ENCODE assay signal across 21 cellular contexts in the genomic region with DNA sequence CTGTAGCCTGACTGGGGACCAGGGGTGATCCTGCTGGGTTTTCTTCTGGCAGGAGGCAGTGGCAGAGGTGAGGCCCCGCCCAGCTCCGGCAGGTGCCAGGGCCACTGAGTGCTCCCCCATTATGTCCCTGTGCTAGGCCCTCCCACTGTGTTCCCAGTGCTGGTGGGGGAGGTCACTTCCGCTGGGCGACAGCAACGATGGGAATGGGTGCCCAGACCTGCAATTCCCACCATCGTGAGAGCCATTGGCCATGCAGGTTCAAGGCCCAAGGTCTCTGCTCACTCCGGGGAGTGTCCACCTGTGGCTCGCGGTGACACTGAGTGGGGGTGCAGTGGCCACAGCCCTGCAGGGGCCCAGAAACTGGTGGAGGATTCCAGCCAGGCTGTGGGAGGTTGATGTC.
DNase-seq lines count a peak whose midpoint lies in the region; ATAC-seq and TF ChIP-seq lines count a peak whose summit lies in the region.
"Had no signal": no experiment of that assay in that cellular context is flagged by ENCODE, and none has a peak within 500 bp of the region (broad histone marks: within the 10 kb centered on the region; RNA-seq: fewer than 3 reads in every experiment).

No MANE protein-coding gene starts in this region.

- no peak for TF ChIP-seq CTCF in heart right ventricle (IDR thresholded peaks at IDR 0.05)
- TF ChIP-seq CTCF in osteocyte (IDR thresholded peaks at IDR 0.05) = no peak
- no peak for TF ChIP-seq CTCF in dorsolateral prefrontal cortex (IDR thresholded peaks at IDR 0.05 in 54 of 56, conservative IDR thresholded peaks at IDR 0.05 in 2 of 56; ENCODE audit: low read depth in 1 of 56, partially characterized antibody in 56 of 56)

- WGBS in heart right ventricle, 2 donors = 82 to 83% methylated on average over 9 of the region's 9 CpGs
- 93% methylated on average over 9 of the region's 9 CpGs for WGBS in ectodermal cell, 2 experiments

- H3K4me3 ChIP-seq in heart right ventricle (no peak overlapping the region), ectodermal cell (ENCODE audit: insufficient read depth, low read depth, low read length) (no peak overlapping the region), dorsolateral prefrontal cortex (no peak overlapping the region)
- H3K4me3 ChIP-seq: GM23248, SK-N-MC had no signal

- H3K9me3 ChIP-seq in heart right ventricle (no peaks in the 10 kb centered on the region), ectodermal cell (ENCODE audit: control insufficient read depth, low read length) (no peaks in the 10 kb centered on the region)

- intact Hi-C loops in Right ventricle myocardium inferior (cut with DNase I) (no loop called here), heart right ventricle (cut with DNase I) (no loop called here), dorsolateral prefrontal cortex (cut with DNase I) (no loop called here)

- ATAC-seq in Right ventricle myocardium inferior (no peak), heart right ventricle (no peak)

- H3K36me3 ChIP-seq in heart right ventricle (peaks cover 0 to 74% (median 5%) of the 10 kb centered on the region in 9 donors), ectodermal cell (ENCODE audit: control insufficient read depth, insufficient read depth, low read length) (peaks cover 3% of the 10 kb centered on the region)

- H3K4me1 Mint-ChIP-seq in osteocyte (ENCODE audit: unreplicated experiment) = no peaks in the 10 kb centered on the region
- H3K4me1 Mint-ChIP-seq: B cell, IgD-negative memory B cell had no signal

- H3K4me3 Mint-ChIP-seq in osteocyte (ENCODE audit: unreplicated experiment) = no peak overlapping the region
- H3K4me3 Mint-ChIP-seq: B cell, IgD-negative memory B cell had no signal

- no peak overlapping the region for H3K27ac Mint-ChIP-seq in osteocyte (ENCODE audit: unreplicated experiment)
- H3K27ac Mint-ChIP-seq: B cell, IgD-negative memory B cell had no signal

- H3K27me3 ChIP-seq in heart right ventricle (no peaks in the 10 kb centered on the region), ectodermal cell (ENCODE audit: control insufficient read depth, insufficient read depth, low read length, poor library complexity, severe bottlenecking) (no peaks in the 10 kb centered on the region), dorsolateral prefrontal cortex (no peaks in the 10 kb centered on the region)

- peaks cover 12% of the 10 kb centered on the region for H3K36me3 Mint-ChIP-seq in osteocyte (ENCODE audit: unreplicated experiment)

- H3K9me3 Mint-ChIP-seq in osteocyte (ENCODE audit: unreplicated experiment) = no peaks in the 10 kb centered on the region
- H3K9me3 Mint-ChIP-seq: IgD-negative memory B cell had no signal

- H3K4me1 ChIP-seq in heart right ventricle (peaks cover 0 to 33% (median 16%) of the 10 kb centered on the region in 9 donors), ectodermal cell (ENCODE audit: control insufficient read depth, insufficient read depth, low read length) (no peaks in the 10 kb centered on the region)

- H3K27me3 Mint-ChIP-seq in osteocyte (ENCODE audit: unreplicated experiment) = no peaks in the 10 kb centered on the region
- H3K27me3 Mint-ChIP-seq: B cell had no signal

- DNase-seq in NCI-H1092 (lab: John Stamatoyannopoulos, UW) (peak; percentile 19), NCI-H1092 treated with DMSO at 0.1 percent for 48 hours (lab: John Stamatoyannopoulos, UW) (no peak), Right ventricle myocardium inferior (ENCODE audit: missing footprints) (peak; percentile 58), heart right ventricle (no peak), osteocyte (ENCODE audit: extremely low spot score, unreplicated experiment) (no peak), dorsolateral prefrontal cortex (no peak)
- DNase-seq in NK-92 treated with Interleukin-12 subunit alpha and Interleukin-12 subunit beta, amount 100 ng/mL, for 24 hours (lab: John Stamatoyannopoulos, UW) = no peak
- DNase-seq: 8988T, DMS53, EL, GM23248, HCEC 1CT, Karpas-422, NCI-H1694 treated with DMSO at 0.1 percent for 48 hours, NCI-H524 treated with DMSO at 0.1 percent for 48 hours, SHP77 had no signal

- H3K27ac ChIP-seq in heart right ventricle (no peak overlapping the region), ectodermal cell (ENCODE audit: insufficient read depth, low read depth, low read length, poor library complexity, severe bottlenecking) (peak overlapping the region; percentile 36), dorsolateral prefrontal cortex (peak overlapping the region in 4 of 59 donors; percentile 14 to 52 (median 30))
- H3K27ac ChIP-seq: GM23248, HL-60 had no signal

Comparison
In these comparisons a context has a peak if more than half of its experiments do, and no peak if none do; other contexts are left out.
1. DNase-seq: peak in NCI-H1092 (single experiment) and Right ventricle myocardium inferior (single experiment); none in NCI-H1092 treated with DMSO at 0.1 percent for 48 hours (single experiment), heart right ventricle (0 of 2), osteocyte (single experiment), NK-92 treated with Interleukin-12 subunit alpha and Interleukin-12 subunit beta, amount 100 ng/mL, for 24 hours (single experiment) and dorsolateral prefrontal cortex (0 of 10).